In genomic region chr1:80779278-80779677, GRCh38 we compare ENCODE assay signal across 19 cellular contexts.
DNase-seq lines count a peak whose midpoint lies in the region; ATAC-seq and TF ChIP-seq lines count a peak whose summit lies in the region.
"Had no signal": no experiment of that assay in that cellular context is flagged by ENCODE, and none has a peak within 500 bp of the region (broad histone marks: within the 10 kb centered on the region; RNA-seq: fewer than 3 reads in every experiment).

No MANE protein-coding gene starts in this region.

- H3K9ac ChIP-seq in neural progenitor cell: no peak overlapping the region
- H3K9ac ChIP-seq: KMS-11, SK-N-SH had no signal

- intact Hi-C loops in adrenal gland (cut with DNase I): no loop called here
- intact Hi-C loops in ovary (cut with DNase I): no loop called here

- H3K4me1 Mint-ChIP-seq in neural progenitor cell: no peaks in the 10 kb centered on the region
- H3K4me1 Mint-ChIP-seq: CD8-positive, alpha-beta memory T cell had no signal

- TF ChIP-seq POLR2A in adrenal gland (IDR thresholded peaks at IDR 0.05) (no peak), ovary (IDR thresholded peaks at IDR 0.05) (no peak)

- H3K27me3 Mint-ChIP-seq in neural progenitor cell (ENCODE audit: insufficient read depth, low read depth): peaks cover 2% of the 10 kb centered on the region
- H3K27me3 Mint-ChIP-seq: CD8-positive, alpha-beta memory T cell had no signal

- peaks cover 4% of the 10 kb centered on the region for H3K9me3 Mint-ChIP-seq in neural progenitor cell

- TF ChIP-seq CTCF in epithelial cell of esophagus (IDR thresholded peaks at IDR 0.05; ENCODE audit: insufficient read depth, low read depth, low read length, missing control alignments): peak; percentile 6
- TF ChIP-seq CTCF in neural progenitor cell (IDR thresholded peaks at IDR 0.05): peak; percentile 10
- TF ChIP-seq CTCF in adrenal gland (IDR thresholded peaks at IDR 0.05): no peak
- TF ChIP-seq CTCF in ovary (IDR thresholded peaks at IDR 0.05): no peak

- no peaks in the 10 kb centered on the region for H3K9me3 ChIP-seq in neural progenitor cell (ENCODE audit: low read depth)
- H3K9me3 ChIP-seq in adrenal gland (replicated peaks in 1 of 3): no peaks in the 10 kb centered on the region
- H3K9me3 ChIP-seq in ovary: no peaks in the 10 kb centered on the region
- H3K9me3 ChIP-seq: SK-N-SH had no signal

- no peak for TF ChIP-seq EP300 in ovary (IDR thresholded peaks at IDR 0.05)

- H3K4me1 ChIP-seq in neural progenitor cell (peaks cover 2% of the 10 kb centered on the region), adrenal gland (replicated peaks in 1 of 2) (no peaks in the 10 kb centered on the region), ovary (ENCODE audit: insufficient read depth) (no peaks in the 10 kb centered on the region)

- no peaks in the 10 kb centered on the region for H3K36me3 Mint-ChIP-seq in neural progenitor cell
- H3K36me3 Mint-ChIP-seq: CD8-positive, alpha-beta memory T cell had no signal

- ATAC-seq in GM19324 (IDR thresholded peaks at IDR 0.05; ENCODE audit: low FRiP score, unreplicated experiment) (peak; percentile 45), GM18520 (IDR thresholded peaks at IDR 0.05; ENCODE audit: unreplicated experiment) (no peak)

- H3K36me3 ChIP-seq in neural progenitor cell (no peaks in the 10 kb centered on the region), adrenal gland (replicated peaks in 1 of 2) (no peaks in the 10 kb centered on the region), ovary (no peaks in the 10 kb centered on the region)

- no peak overlapping the region for H3K4me2 ChIP-seq in neural progenitor cell
- H3K4me2 ChIP-seq: KMS-11, SK-N-SH had no signal

- H3K4me3 ChIP-seq in epithelial cell of esophagus (ENCODE audit: low read length) (no peak overlapping the region), neural progenitor cell (no peak overlapping the region), adrenal gland (no peak overlapping the region), ovary (no peak overlapping the region)

- no peak overlapping the region for H3K4me3 Mint-ChIP-seq in neural progenitor cell
- H3K4me3 Mint-ChIP-seq: CD8-positive, alpha-beta memory T cell had no signal

- DNase-seq in UCSD-AML1 (lab: John Stamatoyannopoulos, UW; ENCODE audit: unreplicated experiment) (peak; percentile 3), epithelial cell of esophagus (ENCODE audit: low read depth) (no peak), neural progenitor cell (ENCODE audit: low spot score) (peak; percentile 4), adrenal gland (no peak), SIG-M5 (lab: John Stamatoyannopoulos, UW) (no peak), ovary (no peak)
- DNase-seq: C1 segment of cervical spinal cord; CD8-positive, alpha-beta memory T cell; DMS79; MV-4-11; NCI-H1417; NCI-H187; NCI-H345; NCI-H524 treated with DMSO at 0.1 percent for 48 hours; SHP77; SK-N-SH had no signal

- H4K20me1 ChIP-seq in neural progenitor cell (ENCODE audit: low read depth): no peaks in the 10 kb centered on the region

- no peaks in the 10 kb centered on the region for H3F3A ChIP-seq in neural progenitor cell (ENCODE audit: low read depth)

- no peaks in the 10 kb centered on the region for H3K79me2 ChIP-seq in neural progenitor cell (ENCODE audit: low read depth)

- WGBS in adrenal gland, 4 donors: 93 to 100% (median 98%) methylated on average over 2 of the region's 2 CpGs
- 94 to 97% (median 95%) methylated on average over 2 of the region's 2 CpGs for WGBS in ovary, 3 donors

- peak overlapping the region; percentile 63 for H2AFZ ChIP-seq in neural progenitor cell (replicated peaks)

- no peaks in the 10 kb centered on the region for H3K27me3 ChIP-seq in neural progenitor cell
- H3K27me3 ChIP-seq in adrenal gland: no peaks in the 10 kb centered on the region
- peaks cover 5% of the 10 kb centered on the region for H3K27me3 ChIP-seq in ovary

- no peak overlapping the region for H3K27ac ChIP-seq in neural progenitor cell
- H3K27ac ChIP-seq in adrenal gland: no peak overlapping the region
- no peak overlapping the region for H3K27ac ChIP-seq in ovary
- H3K27ac ChIP-seq: KMS-11 had no signal

- no peak overlapping the region for H3K27ac Mint-ChIP-seq in neural progenitor cell
- H3K27ac Mint-ChIP-seq: CD8-positive, alpha-beta memory T cell had no signal

Comparison
In these comparisons a context has a peak if more than half of its experiments do, and no peak if none do; other contexts are left out.
1. DNase-seq: peak in UCSD-AML1 (single experiment) and neural progenitor cell (single experiment); none in epithelial cell of esophagus (single experiment), adrenal gland (0 of 7), SIG-M5 (single experiment) and ovary (0 of 5).
2. CTCF ChIP-seq: peak in epithelial cell of esophagus (single experiment) and neural progenitor cell (single experiment); none in adrenal gland (0 of 6) and ovary (0 of 3).